In the genomic region with DNA sequence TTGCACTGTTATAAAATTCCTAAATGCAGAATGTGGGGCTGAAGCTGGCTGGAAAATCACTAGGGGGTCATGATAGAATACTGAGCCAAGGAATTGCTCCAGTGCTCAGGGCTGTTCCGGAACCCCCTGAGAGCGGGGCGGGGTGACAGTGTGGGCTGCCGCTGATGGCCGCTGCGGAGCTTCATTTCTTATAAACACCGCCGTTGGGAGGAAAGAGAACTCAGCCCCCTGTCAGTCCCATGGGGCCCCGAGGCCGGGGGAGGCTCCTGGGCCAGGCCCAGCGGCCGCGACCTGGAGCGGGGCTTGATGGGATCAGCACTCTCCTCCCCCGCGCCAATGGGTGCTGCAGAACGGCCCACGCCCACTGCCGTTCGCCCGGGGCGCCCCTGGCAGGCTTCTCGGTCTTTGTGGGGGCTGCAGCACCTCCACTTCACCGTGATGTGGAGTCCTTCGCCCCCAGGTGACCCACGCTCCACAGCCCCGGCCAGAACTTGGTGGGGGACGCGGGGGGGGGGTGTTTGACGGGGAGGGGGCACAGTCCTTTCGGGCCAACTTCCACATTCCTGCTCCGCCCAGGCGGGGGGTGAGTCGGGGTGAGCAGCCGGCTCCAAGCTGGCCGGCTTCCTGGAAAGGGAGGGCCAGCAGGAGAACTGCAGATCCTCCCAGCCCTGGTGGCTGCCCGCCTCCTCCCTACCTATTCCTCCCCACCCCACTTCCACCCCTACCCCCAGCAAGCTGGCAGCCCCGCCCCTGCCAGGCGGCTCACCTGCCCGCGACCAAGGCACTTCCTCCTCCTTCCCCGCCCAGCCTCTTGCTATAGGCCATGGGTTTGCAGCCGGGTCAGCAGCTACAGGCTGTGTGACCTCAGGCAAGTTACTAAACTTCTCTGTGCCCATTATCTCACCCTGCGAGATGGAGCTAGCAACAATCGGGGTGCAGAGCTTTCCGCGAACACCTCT, we compare ENCODE assay signal across 1 cellular context.
TF ChIP-seq lines count a peak whose summit lies in the region.

No MANE protein-coding gene starts in this region.

TF ChIP-seq in HepG2, 621 proteins besides CTCF, POLR2A, EP300 and RAD21 (continued from another document and continues in another):
- TF ChIP-seq ZNF747 (CRISPR knock-in tag; IDR thresholded peaks at IDR 0.05; ENCODE audit: borderline replicate concordance): 0 out of 2 replicates have a peak, but pooled peaks have one; percentile 61
- TF ChIP-seq ZNF776 (CRISPR knock-in tag; IDR thresholded peaks at IDR 0.05): no peak
- TF ChIP-seq ARNT (IDR thresholded peaks at IDR 0.05): no peak
- peak; percentile 19; the same call in 1 of the 2 replicates for TF ChIP-seq ZNF350 (CRISPR knock-in tag; IDR thresholded peaks at IDR 0.05; ENCODE audit: borderline replicate concordance, low read depth)
- TF ChIP-seq, protein P1, sequence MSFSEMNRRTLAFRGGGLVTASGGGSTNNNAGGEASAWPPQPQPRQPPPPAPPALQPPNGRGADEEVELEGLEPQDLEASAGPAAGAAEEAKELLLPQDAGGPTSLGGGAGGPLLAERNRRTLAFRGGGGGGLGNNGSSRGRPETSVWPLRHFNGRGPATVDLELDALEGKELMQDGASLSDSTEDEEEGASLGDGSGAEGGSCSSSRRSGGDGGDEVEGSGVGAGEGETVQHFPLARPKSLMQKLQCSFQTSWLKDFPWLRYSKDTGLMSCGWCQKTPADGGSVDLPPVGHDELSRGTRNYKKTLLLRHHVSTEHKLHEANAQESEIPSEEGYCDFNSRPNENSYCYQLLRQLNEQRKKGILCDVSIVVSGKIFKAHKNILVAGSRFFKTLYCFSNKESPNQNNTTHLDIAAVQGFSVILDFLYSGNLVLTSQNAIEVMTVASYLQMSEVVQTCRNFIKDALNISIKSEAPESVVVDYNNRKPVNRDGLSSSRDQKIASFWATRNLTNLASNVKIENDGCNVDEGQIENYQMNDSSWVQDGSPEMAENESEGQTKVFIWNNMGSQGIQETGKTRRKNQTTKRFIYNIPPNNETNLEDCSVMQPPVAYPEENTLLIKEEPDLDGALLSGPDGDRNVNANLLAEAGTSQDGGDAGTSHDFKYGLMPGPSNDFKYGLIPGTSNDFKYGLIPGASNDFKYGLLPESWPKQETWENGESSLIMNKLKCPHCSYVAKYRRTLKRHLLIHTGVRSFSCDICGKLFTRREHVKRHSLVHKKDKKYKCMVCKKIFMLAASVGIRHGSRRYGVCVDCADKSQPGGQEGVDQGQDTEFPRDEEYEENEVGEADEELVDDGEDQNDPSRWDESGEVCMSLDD (CRISPR knock-in tag; IDR thresholded peaks at IDR 0.05; ENCODE audit: borderline replicate concordance): no peak; the same call in 1 of the 2 replicates
- TF ChIP-seq SP2 (CRISPR knock-in tag; IDR thresholded peaks at IDR 0.05): no peak
- TF ChIP-seq, protein P2, sequence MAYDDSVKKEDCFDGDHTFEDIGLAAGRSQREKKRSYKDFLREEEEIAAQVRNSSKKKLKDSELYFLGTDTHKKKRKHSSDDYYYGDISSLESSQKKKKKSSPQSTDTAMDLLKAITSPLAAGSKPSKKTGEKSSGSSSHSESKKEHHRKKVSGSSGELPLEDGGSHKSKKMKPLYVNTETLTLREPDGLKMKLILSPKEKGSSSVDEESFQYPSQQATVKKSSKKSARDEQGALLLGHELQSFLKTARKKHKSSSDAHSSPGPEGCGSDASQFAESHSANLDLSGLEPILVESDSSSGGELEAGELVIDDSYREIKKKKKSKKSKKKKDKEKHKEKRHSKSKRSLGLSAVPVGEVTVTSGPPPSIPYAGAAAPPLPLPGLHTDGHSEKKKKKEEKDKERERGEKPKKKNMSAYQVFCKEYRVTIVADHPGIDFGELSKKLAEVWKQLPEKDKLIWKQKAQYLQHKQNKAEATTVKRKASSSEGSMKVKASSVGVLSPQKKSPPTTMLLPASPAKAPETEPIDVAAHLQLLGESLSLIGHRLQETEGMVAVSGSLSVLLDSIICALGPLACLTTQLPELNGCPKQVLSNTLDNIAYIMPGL (CRISPR knock-in tag; IDR thresholded peaks at IDR 0.05; ENCODE audit: borderline replicate concordance in 1 of 2, low read depth in 1 of 2): peak in 1 of 2 experiments; percentile 30; a peak in 2 of 4 replicates
- 0 out of 2 replicates have a peak, but pooled peaks have one; percentile 18 for TF ChIP-seq POGZ (CRISPR knock-in tag; IDR thresholded peaks at IDR 0.05)
- TF ChIP-seq, protein P3, sequence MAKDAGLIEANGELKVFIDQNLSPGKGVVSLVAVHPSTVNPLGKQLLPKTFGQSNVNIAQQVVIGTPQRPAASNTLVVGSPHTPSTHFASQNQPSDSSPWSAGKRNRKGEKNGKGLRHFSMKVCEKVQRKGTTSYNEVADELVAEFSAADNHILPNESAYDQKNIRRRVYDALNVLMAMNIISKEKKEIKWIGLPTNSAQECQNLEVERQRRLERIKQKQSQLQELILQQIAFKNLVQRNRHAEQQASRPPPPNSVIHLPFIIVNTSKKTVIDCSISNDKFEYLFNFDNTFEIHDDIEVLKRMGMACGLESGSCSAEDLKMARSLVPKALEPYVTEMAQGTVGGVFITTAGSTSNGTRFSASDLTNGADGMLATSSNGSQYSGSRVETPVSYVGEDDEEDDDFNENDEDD (CRISPR knock-in tag; IDR thresholded peaks at IDR 0.05; ENCODE audit: borderline replicate concordance): peak; percentile 13; the same call in 1 of the 2 replicates
- peak; percentile 92 for TF ChIP-seq ZFP36 (IDR thresholded peaks at IDR 0.05; ENCODE audit: borderline replicate concordance, low read depth, low read length, partially characterized antibody)
- TF ChIP-seq, protein P4, sequence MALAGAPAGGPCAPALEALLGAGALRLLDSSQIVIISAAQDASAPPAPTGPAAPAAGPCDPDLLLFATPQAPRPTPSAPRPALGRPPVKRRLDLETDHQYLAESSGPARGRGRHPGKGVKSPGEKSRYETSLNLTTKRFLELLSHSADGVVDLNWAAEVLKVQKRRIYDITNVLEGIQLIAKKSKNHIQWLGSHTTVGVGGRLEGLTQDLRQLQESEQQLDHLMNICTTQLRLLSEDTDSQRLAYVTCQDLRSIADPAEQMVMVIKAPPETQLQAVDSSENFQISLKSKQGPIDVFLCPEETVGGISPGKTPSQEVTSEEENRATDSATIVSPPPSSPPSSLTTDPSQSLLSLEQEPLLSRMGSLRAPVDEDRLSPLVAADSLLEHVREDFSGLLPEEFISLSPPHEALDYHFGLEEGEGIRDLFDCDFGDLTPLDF (CRISPR knock-in tag; IDR thresholded peaks at IDR 0.05): no peak
- TF ChIP-seq NFATC3 (CRISPR knock-in tag; IDR thresholded peaks at IDR 0.05): no peak
- TF ChIP-seq, protein P5, sequence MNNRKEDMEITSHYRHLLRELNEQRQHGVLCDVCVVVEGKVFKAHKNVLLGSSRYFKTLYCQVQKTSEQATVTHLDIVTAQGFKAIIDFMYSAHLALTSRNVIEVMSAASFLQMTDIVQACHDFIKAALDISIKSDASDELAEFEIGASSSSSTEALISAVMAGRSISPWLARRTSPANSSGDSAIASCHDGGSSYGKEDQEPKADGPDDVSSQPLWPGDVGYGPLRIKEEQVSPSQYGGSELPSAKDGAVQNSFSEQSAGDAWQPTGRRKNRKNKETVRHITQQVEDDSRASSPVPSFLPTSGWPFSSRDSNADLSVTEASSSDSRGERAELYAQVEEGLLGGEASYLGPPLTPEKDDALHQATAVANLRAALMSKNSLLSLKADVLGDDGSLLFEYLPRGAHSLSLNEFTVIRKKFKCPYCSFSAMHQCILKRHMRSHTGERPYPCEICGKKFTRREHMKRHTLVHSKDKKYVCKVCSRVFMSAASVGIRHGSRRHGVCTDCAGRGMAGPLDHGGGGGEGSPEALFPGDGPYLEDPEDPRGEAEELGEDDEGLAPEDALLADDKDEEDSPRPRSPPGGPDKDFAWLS (CRISPR knock-in tag; IDR thresholded peaks at IDR 0.05; ENCODE audit: borderline replicate concordance): no peak
- TF ChIP-seq ETV5 (CRISPR knock-in tag; IDR thresholded peaks at IDR 0.05; ENCODE audit: borderline replicate concordance): peak; percentile 48; the same call in 1 of the 2 replicates
- 0 out of 2 replicates have a peak, but pooled peaks have one; percentile 65 for TF ChIP-seq ZNF775 (CRISPR knock-in tag; IDR thresholded peaks at IDR 0.05; ENCODE audit: borderline replicate concordance)
- TF ChIP-seq, protein P6, sequence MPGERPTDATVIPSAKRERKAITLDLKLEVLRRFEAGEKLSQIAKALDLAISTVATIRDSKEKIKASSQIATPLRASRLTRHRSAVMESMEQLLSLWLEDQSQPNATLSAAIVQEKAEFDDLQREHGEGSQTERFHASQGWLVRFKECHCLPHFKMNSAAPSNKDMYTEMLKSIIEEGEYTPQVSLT (CRISPR knock-in tag; IDR thresholded peaks at IDR 0.05; ENCODE audit: borderline replicate concordance, low read depth): no peak
- no peak for TF ChIP-seq ZNF224 (CRISPR knock-in tag; IDR thresholded peaks at IDR 0.05)
- TF ChIP-seq, protein P7, sequence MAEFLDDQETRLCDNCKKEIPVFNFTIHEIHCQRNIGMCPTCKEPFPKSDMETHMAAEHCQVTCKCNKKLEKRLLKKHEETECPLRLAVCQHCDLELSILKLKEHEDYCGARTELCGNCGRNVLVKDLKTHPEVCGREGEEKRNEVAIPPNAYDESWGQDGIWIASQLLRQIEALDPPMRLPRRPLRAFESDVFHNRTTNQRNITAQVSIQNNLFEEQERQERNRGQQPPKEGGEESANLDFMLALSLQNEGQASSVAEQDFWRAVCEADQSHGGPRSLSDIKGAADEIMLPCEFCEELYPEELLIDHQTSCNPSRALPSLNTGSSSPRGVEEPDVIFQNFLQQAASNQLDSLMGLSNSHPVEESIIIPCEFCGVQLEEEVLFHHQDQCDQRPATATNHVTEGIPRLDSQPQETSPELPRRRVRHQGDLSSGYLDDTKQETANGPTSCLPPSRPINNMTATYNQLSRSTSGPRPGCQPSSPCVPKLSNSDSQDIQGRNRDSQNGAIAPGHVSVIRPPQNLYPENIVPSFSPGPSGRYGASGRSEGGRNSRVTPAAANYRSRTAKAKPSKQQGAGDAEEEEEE (CRISPR knock-in tag; IDR thresholded peaks at IDR 0.05; ENCODE audit: borderline replicate concordance): no peak
- TF ChIP-seq THAP11 (CRISPR knock-in tag; IDR thresholded peaks at IDR 0.05): 0 out of 2 replicates have a peak, but pooled peaks have one; percentile 15
- TF ChIP-seq, protein P8, sequence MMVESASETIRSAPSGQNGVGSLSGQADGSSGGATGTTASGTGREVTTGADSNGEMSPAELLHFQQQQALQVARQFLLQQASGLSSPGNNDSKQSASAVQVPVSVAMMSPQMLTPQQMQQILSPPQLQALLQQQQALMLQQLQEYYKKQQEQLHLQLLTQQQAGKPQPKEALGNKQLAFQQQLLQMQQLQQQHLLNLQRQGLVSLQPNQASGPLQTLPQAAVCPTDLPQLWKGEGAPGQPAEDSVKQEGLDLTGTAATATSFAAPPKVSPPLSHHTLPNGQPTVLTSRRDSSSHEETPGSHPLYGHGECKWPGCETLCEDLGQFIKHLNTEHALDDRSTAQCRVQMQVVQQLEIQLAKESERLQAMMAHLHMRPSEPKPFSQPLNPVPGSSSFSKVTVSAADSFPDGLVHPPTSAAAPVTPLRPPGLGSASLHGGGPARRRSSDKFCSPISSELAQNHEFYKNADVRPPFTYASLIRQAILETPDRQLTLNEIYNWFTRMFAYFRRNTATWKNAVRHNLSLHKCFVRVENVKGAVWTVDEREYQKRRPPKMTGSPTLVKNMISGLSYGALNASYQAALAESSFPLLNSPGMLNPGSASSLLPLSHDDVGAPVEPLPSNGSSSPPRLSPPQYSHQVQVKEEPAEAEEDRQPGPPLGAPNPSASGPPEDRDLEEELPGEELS (CRISPR knock-in tag; IDR thresholded peaks at IDR 0.05): 0 out of 2 replicates have a peak, but pooled peaks have one; percentile 32
- TF ChIP-seq PHF8 (CRISPR knock-in tag; IDR thresholded peaks at IDR 0.05): peak; percentile 61
- TF ChIP-seq ZNF558 (CRISPR knock-in tag; IDR thresholded peaks at IDR 0.05; ENCODE audit: borderline replicate concordance): no peak; the same call in 1 of the 2 replicates
- TF ChIP-seq IKZF4 (CRISPR knock-in tag; IDR thresholded peaks at IDR 0.05; ENCODE audit: borderline replicate concordance, low read depth, not compliant biosample characterization): peak; percentile 26
- TF ChIP-seq ZNF256 (CRISPR knock-in tag; conservative IDR thresholded peaks at IDR 0.05): no peak
- TF ChIP-seq JUND (CRISPR knock-in tag; IDR thresholded peaks at IDR 0.05): no peak
- TF ChIP-seq POLR2G (IDR thresholded peaks at IDR 0.05; ENCODE audit: low read depth, low read length): peak; percentile 82
- peak; percentile 59; the same call in 1 of the 2 replicates for TF ChIP-seq HOXA3 (CRISPR knock-in tag; IDR thresholded peaks at IDR 0.05)
- TF ChIP-seq, protein P9, sequence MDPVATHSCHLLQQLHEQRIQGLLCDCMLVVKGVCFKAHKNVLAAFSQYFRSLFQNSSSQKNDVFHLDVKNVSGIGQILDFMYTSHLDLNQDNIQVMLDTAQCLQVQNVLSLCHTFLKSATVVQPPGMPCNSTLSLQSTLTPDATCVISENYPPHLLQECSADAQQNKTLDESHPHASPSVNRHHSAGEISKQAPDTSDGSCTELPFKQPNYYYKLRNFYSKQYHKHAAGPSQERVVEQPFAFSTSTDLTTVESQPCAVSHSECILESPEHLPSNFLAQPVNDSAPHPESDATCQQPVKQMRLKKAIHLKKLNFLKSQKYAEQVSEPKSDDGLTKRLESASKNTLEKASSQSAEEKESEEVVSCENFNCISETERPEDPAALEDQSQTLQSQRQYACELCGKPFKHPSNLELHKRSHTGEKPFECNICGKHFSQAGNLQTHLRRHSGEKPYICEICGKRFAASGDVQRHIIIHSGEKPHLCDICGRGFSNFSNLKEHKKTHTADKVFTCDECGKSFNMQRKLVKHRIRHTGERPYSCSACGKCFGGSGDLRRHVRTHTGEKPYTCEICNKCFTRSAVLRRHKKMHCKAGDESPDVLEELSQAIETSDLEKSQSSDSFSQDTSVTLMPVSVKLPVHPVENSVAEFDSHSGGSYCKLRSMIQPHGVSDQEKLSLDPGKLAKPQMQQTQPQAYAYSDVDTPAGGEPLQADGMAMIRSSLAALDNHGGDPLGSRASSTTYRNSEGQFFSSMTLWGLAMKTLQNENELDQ (CRISPR knock-in tag; IDR thresholded peaks at IDR 0.05; ENCODE audit: borderline replicate concordance): no peak
- no peak for TF ChIP-seq ZNF354B (CRISPR knock-in tag; IDR thresholded peaks at IDR 0.05)
- TF ChIP-seq ZNF790 (CRISPR knock-in tag; IDR thresholded peaks at IDR 0.05; ENCODE audit: borderline replicate concordance): no peak
- no peak for TF ChIP-seq RARA (CRISPR knock-in tag; IDR thresholded peaks at IDR 0.05)
- TF ChIP-seq KLF15 (CRISPR knock-in tag; IDR thresholded peaks at IDR 0.05; ENCODE audit: borderline replicate concordance): peak; percentile 65; the same call in 1 of the 2 replicates
- no peak for TF ChIP-seq ZNF75D (CRISPR knock-in tag; IDR thresholded peaks at IDR 0.05; ENCODE audit: borderline replicate concordance)
- TF ChIP-seq, protein P10, sequence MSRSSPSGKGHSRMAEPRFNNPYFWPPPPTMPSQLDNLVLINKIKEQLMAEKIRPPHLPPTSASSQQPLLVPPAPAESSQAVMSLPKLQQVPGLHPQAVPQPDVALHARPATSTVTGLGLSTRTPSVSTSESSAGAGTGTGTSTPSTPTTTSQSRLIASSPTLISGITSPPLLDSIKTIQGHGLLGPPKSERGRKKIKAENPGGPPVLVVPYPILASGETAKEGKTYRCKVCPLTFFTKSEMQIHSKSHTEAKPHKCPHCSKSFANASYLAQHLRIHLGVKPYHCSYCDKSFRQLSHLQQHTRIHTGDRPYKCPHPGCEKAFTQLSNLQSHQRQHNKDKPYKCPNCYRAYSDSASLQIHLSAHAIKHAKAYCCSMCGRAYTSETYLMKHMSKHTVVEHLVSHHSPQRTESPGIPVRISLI (CRISPR knock-in tag; IDR thresholded peaks at IDR 0.05; ENCODE audit: borderline replicate concordance): no peak
- TF ChIP-seq AGO2 (optimal IDR thresholded peaks at IDR 0.05; ENCODE audit: low read depth, low read length): peak; percentile 46
- TF ChIP-seq ZNF468 (CRISPR knock-in tag; IDR thresholded peaks at IDR 0.05): no peak
- peak; percentile 59 for TF ChIP-seq ELF1 (CRISPR knock-in tag; IDR thresholded peaks at IDR 0.05)
- peak; percentile 44; the same call in 1 of the 2 replicates for TF ChIP-seq ZNF3 (CRISPR knock-in tag; IDR thresholded peaks at IDR 0.05)
- TF ChIP-seq RFXANK (CRISPR knock-in tag; IDR thresholded peaks at IDR 0.05): no peak
- 0 out of 2 replicates have a peak, but pooled peaks have one; percentile 40 for TF ChIP-seq GLI4 (CRISPR knock-in tag; IDR thresholded peaks at IDR 0.05; ENCODE audit: borderline replicate concordance)
